ENCODE assay signal across 1 cellular context in the genomic region with DNA sequence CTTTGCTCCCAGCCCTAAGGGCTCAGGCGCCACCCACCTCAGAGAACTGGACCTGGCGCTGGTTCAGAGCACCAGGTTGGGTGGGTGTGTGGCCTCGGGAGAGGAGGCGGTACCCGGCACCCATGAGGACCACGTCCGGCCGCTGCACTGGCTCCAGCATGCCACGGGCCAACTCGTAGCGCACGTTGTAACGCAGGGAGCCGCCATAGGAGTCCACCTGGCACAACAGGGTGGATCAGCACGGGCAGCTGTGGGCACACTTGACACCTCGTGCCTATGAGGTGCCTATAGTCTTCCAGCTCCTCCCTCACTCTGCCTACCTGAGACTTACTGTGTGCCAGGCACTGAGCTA.
TF ChIP-seq lines count a peak whose summit lies in the region.

No MANE protein-coding gene starts in this region.

TF ChIP-seq in K562, 482 proteins besides CTCF, POLR2A, EP300 and RAD21:
- TF ChIP-seq RBM22 (IDR thresholded peaks at IDR 0.05; ENCODE audit: low read depth, low read length, poor library complexity, severe bottlenecking), result peak; percentile 68
- TF ChIP-seq ZNF3 (CRISPR knock-in tag; IDR thresholded peaks at IDR 0.05), result no peak
- TF ChIP-seq POLR2G (IDR thresholded peaks at IDR 0.05; ENCODE audit: low read depth, low read length), result peak; percentile 49; the same call in 1 of the 2 replicates
